Comparison of ENCODE assay signal across 18 cellular contexts in genomic region chr16:53789159-53789558, GRCh38.
DNase-seq lines count a peak whose midpoint lies in the region; ATAC-seq, FAIRE-seq and TF ChIP-seq lines count a peak whose summit lies in the region.
"Had no signal": no experiment of that assay in that cellular context is flagged by ENCODE, and none has a peak within 500 bp of the region (broad histone marks: within the 10 kb centered on the region; RNA-seq: fewer than 3 reads in every experiment).

No MANE protein-coding gene starts in this region.

- no peak overlapping the region for H3K27ac Mint-ChIP-seq in effector memory CD8-positive, alpha-beta T cell
- H3K27ac Mint-ChIP-seq: activated CD4-positive, alpha-beta T cell treated with anti-CD3 and anti-CD28 coated beads for 36 hours; memory B cell; T-helper 1 cell treated with Interleukin-12 subunit alpha and Interleukin-12 subunit beta and Interleukin-4 antibody, amounts not matched to agents 30 μg/mL and 1 μg/mL, for 36 hours had no signal

- no peaks in the 10 kb centered on the region for H3K27me3 ChIP-seq in bronchial epithelial cell (ENCODE audit: control insufficient read depth, insufficient read depth, low read length)
- H3K27me3 ChIP-seq: body of pancreas had no signal

- no peak for ATAC-seq in effector memory CD8-positive, alpha-beta T cell (replicated peaks)
- ATAC-seq: activated CD4-positive, alpha-beta T cell treated with anti-CD3 and anti-CD28 coated beads for 36 hours; body of pancreas had no signal

- DNase-seq in ACHN (peak; percentile 81), HT1080 (ENCODE audit: low read depth) (peak; percentile 24), bronchial epithelial cell (ENCODE audit: low read depth) (peak; percentile 39), kidney glomerular epithelial cell (lab: John Stamatoyannopoulos, UW) (peak; percentile 64), activated T-cell treated with anti-CD3 and anti-CD28 coated beads for 4 hours (no peak), hypothalamus (lab: John Stamatoyannopoulos, UW) (no peak)
- no peak for DNase-seq in stimulated activated CD4-positive, alpha-beta T cell treated with anti-CD3 and anti-CD28 coated beads, Interleukin-2, amount 100 ng/mL, for 48 hours
- DNase-seq in effector memory CD8-positive, alpha-beta T cell = no peak
- DNase-seq: activated CD4-positive, alpha-beta T cell treated with anti-CD3 and anti-CD28 coated beads for 36 hours; AML-193; body of pancreas; NCI-H1417 treated with DMSO at 0.1 percent for 48 hours; NCI-H446; PC-9; stimulated activated CD8-positive, alpha-beta memory T cell treated with anti-CD3 and anti-CD28 coated beads, Interleukin-4, amount 100 ng/mL, for 48 hours; trophoblast cell had no signal

- in situ Hi-C loops in ACHN (cut with HindIII; ENCODE audit: low pct_ligation_motif_present, low pct_unique_long_range_greater_than_20kb, low sequenced_read_pairs) = no loop called here

- H3K36me3 ChIP-seq in bronchial epithelial cell (ENCODE audit: control insufficient read depth, insufficient read depth, low read length) = no peaks in the 10 kb centered on the region

- H3K4me1 Mint-ChIP-seq in effector memory CD8-positive, alpha-beta T cell (ENCODE audit: low read depth in 2 of 2) = peaks cover 2 to 27% of the 10 kb centered on the region in 2 donors

- H3K4me3 ChIP-seq in bronchial epithelial cell (ENCODE audit: low read depth, low read length) = no peak overlapping the region
- H3K4me3 ChIP-seq: body of pancreas, PC-9 had no signal

- no peak for FAIRE-seq in bronchial epithelial cell (lab: Jason Lieb, UNC)

- no peak for TF ChIP-seq CTCF in bronchial epithelial cell (IDR thresholded peaks at IDR 0.05; ENCODE audit: insufficient read depth, low read length, severe bottlenecking)

- no peak overlapping the region for H3K4me3 Mint-ChIP-seq in effector memory CD8-positive, alpha-beta T cell
- H3K4me3 Mint-ChIP-seq: activated CD4-positive, alpha-beta T cell treated with anti-CD3 and anti-CD28 coated beads for 36 hours; memory B cell; T-helper 1 cell treated with Interleukin-12 subunit alpha and Interleukin-12 subunit beta and Interleukin-4 antibody, amounts not matched to agents 30 μg/mL and 1 μg/mL, for 36 hours had no signal

- no peaks in the 10 kb centered on the region for H3K9me3 Mint-ChIP-seq in effector memory CD8-positive, alpha-beta T cell
- H3K9me3 Mint-ChIP-seq: T-helper 1 cell treated with Interleukin-12 subunit alpha and Interleukin-12 subunit beta and Interleukin-4 antibody, amounts not matched to agents 30 μg/mL and 1 μg/mL, for 36 hours had no signal

- H3K36me3 Mint-ChIP-seq in effector memory CD8-positive, alpha-beta T cell (ENCODE audit: insufficient read depth) = peaks cover 3% of the 10 kb centered on the region

- H3K27me3 Mint-ChIP-seq in effector memory CD8-positive, alpha-beta T cell = no peaks in the 10 kb centered on the region
- H3K27me3 Mint-ChIP-seq: activated CD4-positive, alpha-beta T cell treated with anti-CD3 and anti-CD28 coated beads for 36 hours; memory B cell had no signal

Comparison
In these comparisons a context has a peak if more than half of its experiments do, and no peak if none do; other contexts are left out.
1. DNase-seq: peak in ACHN (single experiment), HT1080 (single experiment), bronchial epithelial cell (single experiment) and kidney glomerular epithelial cell (single experiment); none in activated T-cell treated with anti-CD3 and anti-CD28 coated beads for 4 hours (single experiment), hypothalamus (0 of 51), stimulated activated CD4-positive, alpha-beta T cell treated with anti-CD3 and anti-CD28 coated beads, Interleukin-2, amount 100 ng/mL, for 48 hours (0 of 2) and effector memory CD8-positive, alpha-beta T cell (0 of 3).